15 cellular contexts compared by ENCODE assay signal in the genomic region with DNA sequence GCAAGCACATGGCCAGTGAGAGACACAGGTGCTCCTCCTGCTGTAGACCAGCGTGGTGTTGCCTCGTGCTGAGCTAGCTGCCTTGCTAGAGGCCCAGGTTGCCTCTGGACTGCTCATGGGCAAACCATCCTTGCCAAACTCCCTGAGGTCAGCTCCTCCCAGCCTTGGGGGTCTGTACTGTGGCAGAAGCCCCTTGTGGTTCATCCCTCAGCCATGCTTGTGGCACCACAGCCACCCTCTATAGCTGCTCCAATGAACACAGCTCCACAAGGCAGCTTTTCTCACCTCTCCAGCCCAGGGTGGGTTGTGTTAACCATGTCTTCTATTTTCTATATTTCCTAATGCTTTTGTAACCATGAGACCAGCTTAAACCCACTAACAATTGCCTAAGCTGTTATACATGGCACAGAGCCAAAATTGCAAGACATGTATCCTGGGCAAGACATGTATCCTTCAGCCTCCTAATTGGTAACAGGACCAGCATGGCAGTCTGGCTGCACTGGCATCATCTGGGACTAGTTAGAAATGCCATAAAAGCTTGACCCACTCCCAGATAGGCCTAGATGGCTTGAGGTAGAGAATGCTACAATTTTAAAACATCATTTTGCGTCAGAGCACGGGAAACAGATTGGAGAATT.
DNase-seq lines count a peak whose midpoint lies in the region; ATAC-seq, FAIRE-seq and TF ChIP-seq lines count a peak whose summit lies in the region.
"Had no signal": no experiment of that assay in that cellular context is flagged by ENCODE, and none has a peak within 500 bp of the region (broad histone marks: within the 10 kb centered on the region; RNA-seq: fewer than 3 reads in every experiment).

No MANE protein-coding gene starts in this region.

- no peak overlapping the region for H3K4me3 Mint-ChIP-seq in osteocyte (ENCODE audit: unreplicated experiment)

- H3K79me2 ChIP-seq in endothelial cell of umbilical vein (ENCODE audit: control insufficient read depth, insufficient read depth, low read length), result no peaks in the 10 kb centered on the region

- no TSS peak for BruUV-seq in endothelial cell of umbilical vein (replicated peaks; lab: Mats Ljungman, UMichigan)

- no peaks in the 10 kb centered on the region for H3K9me3 ChIP-seq in endothelial cell of umbilical vein (replicated peaks; ENCODE audit: control insufficient read depth, insufficient read depth, low read length)
- H3K9me3 ChIP-seq: upper lobe of right lung had no signal

- H3K27ac Mint-ChIP-seq in osteocyte (ENCODE audit: unreplicated experiment), result peak overlapping the region; percentile 23

- H3K4me1 ChIP-seq in endothelial cell of umbilical vein (ENCODE audit: control insufficient read depth, extremely low read depth, insufficient read depth, low read length), result peaks cover 22% of the 10 kb centered on the region
- H3K4me1 ChIP-seq: upper lobe of right lung had no signal

- no peaks in the 10 kb centered on the region for H3K36me3 Mint-ChIP-seq in osteocyte (ENCODE audit: unreplicated experiment)

- intact Hi-C loops in endothelial cell of umbilical vein (cut with micrococcal nuclease), result no loop called here

- H3K27me3 ChIP-seq in endothelial cell of umbilical vein (ENCODE audit: control insufficient read depth in 2 of 2, insufficient read depth in 2 of 2, low read length in 2 of 2), result no peaks in the 10 kb centered on the region
- H3K27me3 ChIP-seq: upper lobe of right lung had no signal

- H3K27ac ChIP-seq in endothelial cell of umbilical vein (ENCODE audit: insufficient read depth, low read depth, low read length), result no peak overlapping the region
- H3K27ac ChIP-seq: RWPE1, upper lobe of right lung had no signal

- TF ChIP-seq POLR2A in endothelial cell of umbilical vein (IDR thresholded peaks at IDR 0.05; ENCODE audit: low read depth, low read length), result no peak

- no peak overlapping the region for H3K9ac ChIP-seq in endothelial cell of umbilical vein (replicated peaks; ENCODE audit: extremely low read depth, insufficient read depth, low read length)

- POLR2A ChIA-PET in endothelial cell of umbilical vein (lab: Charles Lee), result no interaction called here

- H3K4me2 ChIP-seq in endothelial cell of umbilical vein (ENCODE audit: insufficient read depth, low read length), result no peak overlapping the region

- DNase-seq in NCI-H748 (lab: John Stamatoyannopoulos, UW; ENCODE audit: unreplicated experiment) (peak; percentile 46), NCI-H748 treated with DMSO at 0.1 percent for 48 hours (lab: John Stamatoyannopoulos, UW) (no peak), NCI-H2029 (lab: John Stamatoyannopoulos, UW) (peak; percentile 51), endothelial cell of umbilical vein (ENCODE audit: low read depth, low spot score) (peak; percentile 49), osteocyte (ENCODE audit: extremely low spot score, unreplicated experiment) (no peak), cerebellar cortex (ENCODE audit: low spot score) (no peak), iPS-NIHi7 (ENCODE audit: extremely low spot score) (no peak)
- DNase-seq: activated CD4-positive, alpha-beta T cell treated with anti-CD3 and anti-CD28 coated beads, Interleukin-2, amount 50 U/mL, for 1 hour; anterior cingulate cortex; GOT3; NCI-H1105 treated with DMSO at 0.1 percent for 48 hours; NCI-H2171; upper lobe of right lung had no signal

- CTCF ChIA-PET in endothelial cell of umbilical vein (lab: Charles Lee), result no interaction called here

- no peaks in the 10 kb centered on the region for H4K20me1 ChIP-seq in endothelial cell of umbilical vein (replicated peaks; ENCODE audit: control insufficient read depth, extremely low read depth, insufficient read depth, low read length)

- dilution Hi-C loops in endothelial cell of umbilical vein (cut with MboI; ENCODE audit: extremely low pct_ligation_motif_present, low sequenced_read_pairs), result no loop called here

- no peak for TF ChIP-seq CTCF in endothelial cell of umbilical vein (IDR thresholded peaks at IDR 0.05; ENCODE audit: extremely low read depth in 1 of 2, insufficient read depth in 1 of 2, low read depth in 1 of 2, low read length in 2 of 2)
- no peak for TF ChIP-seq CTCF in osteocyte (IDR thresholded peaks at IDR 0.05)

- FAIRE-seq in endothelial cell of umbilical vein (lab: Jason Lieb, UNC), result no peak

- peaks cover 19% of the 10 kb centered on the region for H3K4me1 Mint-ChIP-seq in osteocyte (ENCODE audit: unreplicated experiment)

- H3K9me1 ChIP-seq in endothelial cell of umbilical vein (replicated peaks; ENCODE audit: control insufficient read depth, extremely low read depth, insufficient read depth, low read length), result no peaks in the 10 kb centered on the region

- H3K36me3 ChIP-seq in endothelial cell of umbilical vein (ENCODE audit: control insufficient read depth in 2 of 2, extremely low read depth in 1 of 2, insufficient read depth in 2 of 2, low read length in 2 of 2), result no peaks in the 10 kb centered on the region
- H3K36me3 ChIP-seq: upper lobe of right lung had no signal

- ATAC-seq in GM21360 (IDR thresholded peaks at IDR 0.05; ENCODE audit: unreplicated experiment), result no peak

- no peak overlapping the region for H3K4me3 ChIP-seq in endothelial cell of umbilical vein (replicated peaks in 1 of 3; ENCODE audit: insufficient read depth in 1 of 3, low read depth in 1 of 3, low read length in 3 of 3)
- H3K4me3 ChIP-seq: upper lobe of right lung had no signal

- H3K9me3 Mint-ChIP-seq in osteocyte (ENCODE audit: unreplicated experiment), result no peaks in the 10 kb centered on the region

- H2AFZ ChIP-seq in endothelial cell of umbilical vein (ENCODE audit: low read depth, low read length), result no peak overlapping the region

- H3K27me3 Mint-ChIP-seq in osteocyte (ENCODE audit: unreplicated experiment), result peaks cover 6% of the 10 kb centered on the region

TF ChIP-seq in endothelial cell of umbilical vein, 7 proteins besides CTCF, POLR2A, EP300 and RAD21:
- no peak for TF ChIP-seq MYC (IDR thresholded peaks at IDR 0.05; ENCODE audit: low read depth, low read length)
- TF ChIP-seq, protein P1, sequence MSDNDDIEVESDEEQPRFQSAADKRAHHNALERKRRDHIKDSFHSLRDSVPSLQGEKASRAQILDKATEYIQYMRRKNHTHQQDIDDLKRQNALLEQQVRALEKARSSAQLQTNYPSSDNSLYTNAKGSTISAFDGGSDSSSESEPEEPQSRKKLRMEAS (IDR thresholded peaks at IDR 0.05; ENCODE audit: insufficient read depth, insufficient read length), result no peak
- TF ChIP-seq GATA2 (IDR thresholded peaks at IDR 0.05; ENCODE audit: insufficient read depth, insufficient read length, low read depth, low read length), result no peak
- TF ChIP-seq EZH2 (IDR thresholded peaks at IDR 0.05; ENCODE audit: borderline replicate concordance, low read depth, low read length, severe bottlenecking), result no peak
TF ChIP-seq in endothelial cell of umbilical vein: peak in this region for 0.

Comparison
In these comparisons a context has a peak if more than half of its experiments do, and no peak if none do; other contexts are left out.
1. DNase-seq: peak in NCI-H748 (single experiment), NCI-H2029 (single experiment) and endothelial cell of umbilical vein (single experiment); none in NCI-H748 treated with DMSO at 0.1 percent for 48 hours (single experiment), osteocyte (single experiment), cerebellar cortex (single experiment) and iPS-NIHi7 (single experiment).